In the genomic region with DNA sequence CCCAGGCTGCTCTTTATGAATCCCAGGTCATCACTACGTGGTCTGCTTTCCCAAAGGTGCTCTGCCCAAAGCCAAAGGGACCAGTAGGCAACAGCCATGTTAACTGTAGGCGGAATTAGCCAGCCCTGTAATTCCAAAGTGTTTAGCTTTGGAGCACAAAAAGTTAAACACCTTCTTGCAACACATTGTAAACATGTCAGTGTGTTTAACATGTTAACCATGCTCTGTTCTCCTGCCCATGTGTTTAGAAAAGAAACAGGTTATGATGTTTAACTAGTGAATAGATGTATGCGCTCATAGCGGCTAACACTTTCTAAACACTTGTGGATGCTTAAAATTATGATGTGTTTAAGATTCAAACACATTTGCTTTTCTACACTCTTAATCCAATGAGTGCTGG, we compare ENCODE assay signal across 25 cellular contexts.
"Had no signal": no experiment of that assay in that cellular context is flagged by ENCODE, and none has a peak within 500 bp of the region (broad histone marks: within the 10 kb centered on the region; RNA-seq: fewer than 3 reads in every experiment).

No MANE protein-coding gene starts in this region.

- H3K4me1 ChIP-seq: colonic mucosa, esophagus squamous epithelium, gastrocnemius medialis, heart right ventricle, left ventricle myocardium inferior, lower lobe of right lung had no signal

- H3K4me3 ChIP-seq: colonic mucosa, esophagus squamous epithelium, gastrocnemius medialis, heart right ventricle, left ventricle myocardium inferior, lower lobe of right lung had no signal

- H3K27me3 ChIP-seq: colonic mucosa, esophagus squamous epithelium, gastrocnemius medialis, heart right ventricle had no signal

- H3K36me3 ChIP-seq: colonic mucosa, esophagus squamous epithelium, gastrocnemius medialis, heart right ventricle, left ventricle myocardium inferior, lower lobe of right lung had no signal

- H3K4me3 Mint-ChIP-seq: dendritic cell treated with granulocyte-macrophage colony-stimulating factor and Interleukin-4, amounts not matched to agents 40 ng/mL and 50 ng/mL, for 4 days; effector memory CD8-positive, alpha-beta T cell; endodermal cell had no signal

- ATAC-seq: effector memory CD8-positive, alpha-beta T cell; esophagus mucosa; gastrocnemius medialis; heart right ventricle; left cardiac atrium; lower lobe of right lung had no signal

- H3K27ac Mint-ChIP-seq: dendritic cell treated with granulocyte-macrophage colony-stimulating factor and Interleukin-4, amounts not matched to agents 40 ng/mL and 50 ng/mL, for 4 days; effector memory CD8-positive, alpha-beta T cell; endodermal cell had no signal

- FAIRE-seq: endometrium, islet of Langerhans, keratinocyte had no signal

- DNase-seq: cerebellar nuclear complex; colonic mucosa; cortex of kidney; effector CD8-positive, alpha-beta T cell; effector memory CD8-positive, alpha-beta T cell; endodermal cell; erythroblast; esophagus squamous epithelium; foreskin melanocyte; gastrocnemius medialis; glutamatergic neuron; head of caudate nucleus; heart right ventricle; hippocampal formation; left cardiac atrium; left ventricle myocardium inferior; lower lobe of right lung; mesendoderm; midbrain had no signal

- H3K9me3 ChIP-seq: colonic mucosa, gastrocnemius medialis had no signal

- H3K9me3 Mint-ChIP-seq: effector memory CD8-positive, alpha-beta T cell had no signal

- H3K4me1 Mint-ChIP-seq: endodermal cell had no signal

- H3K27ac ChIP-seq: colonic mucosa, epithelial cell of prostate, esophagus squamous epithelium, gastrocnemius medialis, heart right ventricle, left ventricle myocardium inferior, lower lobe of right lung had no signal
